In genomic region chr5:2575292-2575691, GRCh38 we compare ENCODE assay signal across 15 cellular contexts.
A peak's percentile ranks its signal among the peaks of the same experiment; 100 is the strongest.
DNase-seq lines count a peak whose midpoint lies in the region; ATAC-seq and TF ChIP-seq lines count a peak whose summit lies in the region.
"Had no signal": no experiment of that assay in that cellular context is flagged by ENCODE, and none has a peak within 500 bp of the region (broad histone marks: within the 10 kb centered on the region; RNA-seq: fewer than 3 reads in every experiment).

No MANE protein-coding gene starts in this region.

- CTCF ChIA-PET in WTC11 (lab: Charles Lee): interaction anchor here (1.0 kb wide), 1 partner anchor 274 kb away, joined by 3 read pairs; no protein-coding TSS in a partner anchor

- WGBS in esophagus muscularis mucosa: 34% methylated on average over 3 of the region's 3 CpGs

- H3K36me3 Mint-ChIP-seq in WTC11 (no peaks in the 10 kb centered on the region), nephron (ENCODE audit: low read depth) (no peaks in the 10 kb centered on the region)
- H3K36me3 Mint-ChIP-seq: CD4-positive, alpha-beta memory T cell had no signal

- TF ChIP-seq CTCF in WTC11 (IDR thresholded peaks at IDR 0.05) (no peak), esophagus muscularis mucosa (IDR thresholded peaks at IDR 0.05) (no peak), nephron (IDR thresholded peaks at IDR 0.05; ENCODE audit: unreplicated experiment in 3 of 3) (no peak)

- ATAC-seq in WTC11: no peak
- no peak for ATAC-seq in stimulated activated naive CD8-positive, alpha-beta T cell treated with anti-CD3 and anti-CD28 coated beads, Interleukin-15, amount 100 ng/mL, for 72 hours
- no peak for ATAC-seq in HG03432 (IDR thresholded peaks at IDR 0.05; ENCODE audit: unreplicated experiment)
- ATAC-seq: HCT116 had no signal

- no peak overlapping the region for H3K27ac ChIP-seq in esophagus muscularis mucosa (replicated peaks in 1 of 4)
- H3K27ac ChIP-seq: GM23248 had no signal

- no peak overlapping the region for H3K4me3 Mint-ChIP-seq in WTC11
- H3K4me3 Mint-ChIP-seq in nephron: no peak overlapping the region
- H3K4me3 Mint-ChIP-seq in stimulated activated naive CD8-positive, alpha-beta T cell treated with anti-CD3 and anti-CD28 coated beads, Interleukin-15, amount 100 ng/mL, for 72 hours: no peak overlapping the region
- H3K4me3 Mint-ChIP-seq: CD4-positive, alpha-beta memory T cell; H9 had no signal

- intact Hi-C loops in esophagus muscularis mucosa (cut with DNase I): no loop called here

- H3K9me3 ChIP-seq in esophagus muscularis mucosa: peaks cover 0 to 4% (median 0%) of the 10 kb centered on the region in 4 donors

- no peak for TF ChIP-seq EP300 in esophagus muscularis mucosa (IDR thresholded peaks at IDR 0.05)

- H3K4me3 ChIP-seq in esophagus muscularis mucosa: no peak overlapping the region
- H3K4me3 ChIP-seq: GM23248 had no signal

- POLR2A ChIA-PET in WTC11 (lab: Charles Lee): no interaction called here

- no peaks in the 10 kb centered on the region for H3K36me3 ChIP-seq in esophagus muscularis mucosa

- no peak for TF ChIP-seq POLR2A in esophagus muscularis mucosa (IDR thresholded peaks at IDR 0.05; ENCODE audit: low read depth)

- H3K4me1 Mint-ChIP-seq in WTC11: peaks cover 32% of the 10 kb centered on the region
- no peaks in the 10 kb centered on the region for H3K4me1 Mint-ChIP-seq in nephron
- no peaks in the 10 kb centered on the region for H3K4me1 Mint-ChIP-seq in stimulated activated naive CD8-positive, alpha-beta T cell treated with anti-CD3 and anti-CD28 coated beads, Interleukin-15, amount 100 ng/mL, for 72 hours
- H3K4me1 Mint-ChIP-seq: CD4-positive, alpha-beta memory T cell had no signal

- H3K27ac Mint-ChIP-seq in WTC11: no peak overlapping the region
- H3K27ac Mint-ChIP-seq in nephron: peak overlapping the region in 2 of 3 experiments; percentile 30 to 76
- no peak overlapping the region for H3K27ac Mint-ChIP-seq in stimulated activated naive CD8-positive, alpha-beta T cell treated with anti-CD3 and anti-CD28 coated beads, Interleukin-15, amount 100 ng/mL, for 72 hours
- H3K27ac Mint-ChIP-seq: CD4-positive, alpha-beta memory T cell had no signal

- no peaks in the 10 kb centered on the region for H3K9me3 Mint-ChIP-seq in WTC11
- H3K9me3 Mint-ChIP-seq in nephron: no peaks in the 10 kb centered on the region
- peaks cover 4 to 10% of the 10 kb centered on the region in 2 donors for H3K9me3 Mint-ChIP-seq in stimulated activated naive CD8-positive, alpha-beta T cell treated with anti-CD3 and anti-CD28 coated beads, Interleukin-15, amount 100 ng/mL, for 72 hours
- H3K9me3 Mint-ChIP-seq: H9 had no signal

- H3K27me3 ChIP-seq in esophagus muscularis mucosa: peaks cover 0 to 17% (median 0%) of the 10 kb centered on the region in 4 donors

- no peaks in the 10 kb centered on the region for H3K4me1 ChIP-seq in esophagus muscularis mucosa

- H3K27me3 Mint-ChIP-seq in WTC11 (ENCODE audit: low read depth) (peaks cover 3% of the 10 kb centered on the region), nephron (ENCODE audit: low read depth) (peaks cover 47% of the 10 kb centered on the region)
- peaks cover 3% of the 10 kb centered on the region for H3K27me3 Mint-ChIP-seq in stimulated activated naive CD8-positive, alpha-beta T cell treated with anti-CD3 and anti-CD28 coated beads, Interleukin-15, amount 100 ng/mL, for 72 hours
- H3K27me3 Mint-ChIP-seq: CD4-positive, alpha-beta memory T cell had no signal

- DNase-seq in WTC11 (ENCODE audit: low spot score): no peak
- DNase-seq in esophagus muscularis mucosa (ENCODE audit: extremely low spot score): peak; percentile 34
- no peak for DNase-seq in stimulated activated naive CD8-positive, alpha-beta T cell treated with anti-CD3 and anti-CD28 coated beads, Interleukin-15, amount 100 ng/mL, for 72 hours
- DNase-seq in globus pallidus (ENCODE audit: low spot score): no peak
- DNase-seq: C1 segment of cervical spinal cord; Calu3; CD4-positive, alpha-beta memory T cell; COR-L47; DMS53; DND-41; H9 had no signal

TF ChIP-seq in WTC11, 78 proteins besides CTCF, POLR2A, EP300 and RAD21:
- no peak for TF ChIP-seq FOXK1 (CRISPR knock-in tag; IDR thresholded peaks at IDR 0.05)
- TF ChIP-seq ZNF423 (CRISPR knock-in tag; IDR thresholded peaks at IDR 0.05): peak; percentile 81
TF ChIP-seq in WTC11: peak in this region for 1.

Comparison
In these comparisons a context has a peak if more than half of its experiments do, and no peak if none do; other contexts are left out.
1. H3K27ac Mint-ChIP-seq: peak in nephron (2 of 3); none in WTC11 (single experiment) and stimulated activated naive CD8-positive, alpha-beta T cell treated with anti-CD3 and anti-CD28 coated beads, Interleukin-15, amount 100 ng/mL, for 72 hours (0 of 2).